ENCODE assay signal across 9 cellular contexts in genomic region chr12:44774815-44775411, GRCh38.
DNase-seq lines count a peak whose midpoint lies in the region; ATAC-seq, FAIRE-seq and TF ChIP-seq lines count a peak whose summit lies in the region.
"Had no signal": no experiment of that assay in that cellular context is flagged by ENCODE, and none has a peak within 500 bp of the region (broad histone marks: within the 10 kb centered on the region; RNA-seq: fewer than 3 reads in every experiment).

No MANE protein-coding gene starts in this region.

- no peak for TF ChIP-seq POLR2A in right lobe of liver (IDR thresholded peaks at IDR 0.05)

- no peak overlapping the region for H3K4me3 ChIP-seq in astrocyte (ENCODE audit: insufficient read depth, low read depth, low read length)
- H3K4me3 ChIP-seq in right lobe of liver = no peak overlapping the region
- H3K4me3 ChIP-seq: SK-N-MC had no signal

- peaks cover 4% of the 10 kb centered on the region; the same call in 1 of the 2 replicates for H3K9me3 Mint-ChIP-seq in HFFc6
- no peaks in the 10 kb centered on the region for H3K9me3 Mint-ChIP-seq in astrocyte (ENCODE audit: unreplicated experiment)

- H3K27me3 Mint-ChIP-seq in HFFc6 (ENCODE audit: insufficient read depth) (no peaks in the 10 kb centered on the region), astrocyte (ENCODE audit: low read depth, unreplicated experiment) (no peaks in the 10 kb centered on the region)

- no peaks in the 10 kb centered on the region for H4K20me1 ChIP-seq in astrocyte (ENCODE audit: insufficient read depth, low read length)

- no peak for FAIRE-seq in astrocyte (lab: Jason Lieb, UNC)

- H3K27ac ChIP-seq in astrocyte (ENCODE audit: low read depth, low read length) (no peak overlapping the region), right lobe of liver (no peak overlapping the region)
- H3K27ac ChIP-seq: SK-N-MC had no signal

- H3K27me3 ChIP-seq in astrocyte (ENCODE audit: insufficient read depth, low read length) (no peaks in the 10 kb centered on the region), right lobe of liver (no peaks in the 10 kb centered on the region)

- ATAC-seq in right lobe of liver = peak in 2 of 4 donors; percentile 34 to 48
- ATAC-seq in GM21381 (IDR thresholded peaks at IDR 0.05; ENCODE audit: unreplicated experiment) = no peak

- 57% methylated on average over 11 of the region's 11 CpGs for WGBS in right lobe of liver (ENCODE audit: insufficient coverage, low coverage, low lambda C conversion rate, missing lambda C conversion rate)

- no peak overlapping the region for H3K9ac ChIP-seq in astrocyte (ENCODE audit: low read length)

- H3K4me1 ChIP-seq in astrocyte (ENCODE audit: insufficient read depth, low read length) (no peaks in the 10 kb centered on the region), right lobe of liver (no peaks in the 10 kb centered on the region)

- H3K4me3 Mint-ChIP-seq in HFFc6 = no peak overlapping the region
- H3K4me3 Mint-ChIP-seq in astrocyte (ENCODE audit: unreplicated experiment) = no peak overlapping the region

- H3K27ac Mint-ChIP-seq in HFFc6 (no peak overlapping the region), astrocyte (ENCODE audit: unreplicated experiment) (no peak overlapping the region)

- H3K4me1 Mint-ChIP-seq in HFFc6 (ENCODE audit: low read depth) (no peaks in the 10 kb centered on the region), astrocyte (ENCODE audit: low read depth, unreplicated experiment) (no peaks in the 10 kb centered on the region)

- H3K36me3 Mint-ChIP-seq in HFFc6 (ENCODE audit: low read depth) (no peaks in the 10 kb centered on the region), astrocyte (ENCODE audit: low read depth, unreplicated experiment) (no peaks in the 10 kb centered on the region)

- intact Hi-C loops in right lobe of liver (cut with DNase I) = no loop called here

- no peak overlapping the region for H3K4me2 ChIP-seq in astrocyte (ENCODE audit: low read length)

- H3K9me3 ChIP-seq in astrocyte (ENCODE audit: insufficient read depth, low read depth, low read length) (no peaks in the 10 kb centered on the region), right lobe of liver (no peaks in the 10 kb centered on the region)

- no peak overlapping the region for H2AFZ ChIP-seq in astrocyte (ENCODE audit: low read depth, low read length)

- H3K79me2 ChIP-seq in astrocyte (ENCODE audit: insufficient read depth, low read length) = no peaks in the 10 kb centered on the region

- H3K36me3 ChIP-seq in astrocyte (ENCODE audit: insufficient read depth, low read length) (no peaks in the 10 kb centered on the region), right lobe of liver (no peaks in the 10 kb centered on the region)

- peak; percentile 7 for DNase-seq in EH (ENCODE audit: low read depth)
- DNase-seq in HFFc6 = no peak
- DNase-seq in SW480 (ENCODE audit: low spot score) = peak; percentile 14
- DNase-seq in astrocyte (ENCODE audit: low read depth) = no peak
- peak in 2 of 3 donors; percentile 35 to 45 for DNase-seq in right lobe of liver
- DNase-seq in stimulated activated CD8-positive, alpha-beta memory T cell treated with anti-CD3 and anti-CD28 coated beads, Interleukin-7, amount 100 ng/mL, for 48 hours (ENCODE audit: extremely low read depth in 1 of 2, low read depth in 1 of 2) = peak; percentile 10 to 15
- DNase-seq in GOT3 (lab: John Stamatoyannopoulos, UW) = no peak

- TF ChIP-seq CTCF in HFFc6 (IDR thresholded peaks at IDR 0.05) (peak; percentile 73), astrocyte (IDR thresholded peaks at IDR 0.05; ENCODE audit: insufficient read depth, low read depth, low read length) (peak; percentile 43), right lobe of liver (IDR thresholded peaks at IDR 0.05) (peak; percentile 34 to 70 (median 54))

Comparison
In these comparisons a context has a peak if more than half of its experiments do, and no peak if none do; other contexts are left out.
1. DNase-seq: peak in EH (single experiment), SW480 (single experiment), right lobe of liver (2 of 3) and stimulated activated CD8-positive, alpha-beta memory T cell treated with anti-CD3 and anti-CD28 coated beads, Interleukin-7, amount 100 ng/mL, for 48 hours (2 of 2); none in HFFc6 (single experiment), astrocyte (single experiment) and GOT3 (single experiment).
2. Peak in every context shown above with its lines, with median percentiles within 50 percentile points of each other: CTCF ChIP-seq.